In the genomic region with DNA sequence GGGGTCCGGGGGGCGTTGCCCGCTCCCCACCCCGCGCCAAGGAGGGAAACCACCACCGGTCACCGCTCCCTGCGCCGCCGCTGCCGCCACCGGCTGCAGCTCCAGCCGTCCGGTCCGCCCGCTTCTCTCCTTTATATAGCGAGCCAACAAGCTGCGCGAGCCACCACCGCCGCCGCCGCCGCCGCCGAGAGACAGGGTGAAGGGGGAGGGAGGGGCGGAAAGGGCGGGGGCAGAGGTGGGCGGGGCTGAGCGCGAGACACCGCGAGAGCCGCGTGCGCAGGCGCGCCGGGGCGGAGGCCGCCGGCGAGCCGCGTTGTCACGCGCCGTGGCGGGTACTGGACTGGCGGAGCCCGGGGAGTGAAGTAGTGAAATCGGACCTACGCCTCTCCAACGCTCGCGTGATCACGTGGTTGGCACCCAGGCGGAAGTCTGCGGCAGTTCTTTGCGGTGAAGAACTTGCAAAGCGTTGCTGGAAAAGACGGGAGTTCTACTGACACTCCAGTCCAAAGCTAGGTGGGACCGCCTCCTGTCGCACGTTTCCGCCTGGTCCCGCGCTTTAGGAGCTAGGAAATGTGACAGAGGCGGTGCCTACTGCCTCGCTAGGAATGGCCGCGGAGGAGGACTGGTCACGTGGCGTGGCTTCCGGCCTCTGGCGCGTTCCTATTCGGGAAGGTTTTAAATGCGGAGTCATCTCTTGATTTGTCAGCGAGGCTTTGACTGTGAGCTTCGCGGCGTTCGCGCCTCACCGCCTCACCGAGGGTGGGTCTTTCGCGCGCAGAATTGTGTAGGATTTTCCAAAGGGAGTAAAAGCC, we compare ENCODE assay signal across 1 cellular context.
TF ChIP-seq lines count a peak whose summit lies in the region.

Gene GTF2A1, minus strand, starts transcription at position 193 of the 812 bp plus-strand sequence. CDS start 441 bp downstream, outside the sequence.

TF ChIP-seq in HepG2, 621 proteins besides CTCF, POLR2A, EP300 and RAD21 (continued from another document and continues in another):
- 0 out of 2 replicates have a peak, but pooled peaks have one; percentile 67 for TF ChIP-seq ZNF83 (CRISPR knock-in tag; IDR thresholded peaks at IDR 0.05; ENCODE audit: borderline replicate concordance)
- TF ChIP-seq SRSF9 (IDR thresholded peaks at IDR 0.05; ENCODE audit: borderline replicate concordance, insufficient read depth, low read depth, low read length, poor library complexity, severe bottlenecking): no peak
- TF ChIP-seq ZSCAN20 (CRISPR knock-in tag; IDR thresholded peaks at IDR 0.05; ENCODE audit: borderline replicate concordance): no peak
- TF ChIP-seq ATF7-NPFF (CRISPR knock-in tag; IDR thresholded peaks at IDR 0.05; ENCODE audit: low read depth): peak; percentile 89
- TF ChIP-seq ZNF44 (CRISPR knock-in tag; IDR thresholded peaks at IDR 0.05): peak; percentile 83; the same call in 1 of the 2 replicates
- TF ChIP-seq HOXA5 (CRISPR knock-in tag; IDR thresholded peaks at IDR 0.05): peak; percentile 40; the same call in 1 of the 2 replicates
- peak; percentile 69; the same call in 1 of the 2 replicates for TF ChIP-seq JUNB (CRISPR knock-in tag; IDR thresholded peaks at IDR 0.05; ENCODE audit: borderline replicate concordance)
- 0 out of 2 replicates have a peak, but pooled peaks have one; percentile 23 for TF ChIP-seq GFI1 (CRISPR knock-in tag; IDR thresholded peaks at IDR 0.05; ENCODE audit: borderline replicate concordance)
- no peak for TF ChIP-seq ZNF646 (CRISPR knock-in tag; IDR thresholded peaks at IDR 0.05)
- TF ChIP-seq ZFP37 (CRISPR knock-in tag; IDR thresholded peaks at IDR 0.05; ENCODE audit: borderline replicate concordance): 0 out of 2 replicates have a peak, but pooled peaks have one; percentile 31
- peak; percentile 46; the same call in 1 of the 2 replicates for TF ChIP-seq MAZ (IDR thresholded peaks at IDR 0.05; ENCODE audit: borderline replicate concordance, low read depth, low read length)
- TF ChIP-seq MAZ (CRISPR knock-in tag; IDR thresholded peaks at IDR 0.05; ENCODE audit: low read depth): peak; percentile 83
- TF ChIP-seq GATAD2A (CRISPR knock-in tag; IDR thresholded peaks at IDR 0.05): no peak; the same call in 1 of the 2 replicates
- TF ChIP-seq CHCHD3 (CRISPR knock-in tag; IDR thresholded peaks at IDR 0.05): peak; percentile 81; the same call in 1 of the 2 replicates
- TF ChIP-seq ZNF780A (CRISPR knock-in tag; IDR thresholded peaks at IDR 0.05): peak; percentile 80; the same call in 1 of the 2 replicates
- peak; percentile 99 for TF ChIP-seq YY1 (IDR thresholded peaks at IDR 0.05; ENCODE audit: insufficient read depth, insufficient replicate concordance, low read depth, low read length)
- peak; percentile 89; the same call in 1 of the 2 replicates for TF ChIP-seq ZNF333 (CRISPR knock-in tag; IDR thresholded peaks at IDR 0.05; ENCODE audit: borderline replicate concordance)
- TF ChIP-seq ZMAT3 (CRISPR knock-in tag; conservative IDR thresholded peaks at IDR 0.05): peak; percentile 95
- TF ChIP-seq HDAC6 (IDR thresholded peaks at IDR 0.05; ENCODE audit: low read depth, low read length): no peak
- TF ChIP-seq, protein P1, sequence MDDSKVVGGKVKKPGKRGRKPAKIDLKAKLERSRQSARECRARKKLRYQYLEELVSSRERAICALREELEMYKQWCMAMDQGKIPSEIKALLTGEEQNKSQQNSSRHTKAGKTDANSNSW (CRISPR knock-in tag; IDR thresholded peaks at IDR 0.05; ENCODE audit: borderline replicate concordance): no peak
- peak; percentile 89 for TF ChIP-seq YEATS4 (CRISPR knock-in tag; IDR thresholded peaks at IDR 0.05; ENCODE audit: borderline replicate concordance)
- TF ChIP-seq, protein P2, sequence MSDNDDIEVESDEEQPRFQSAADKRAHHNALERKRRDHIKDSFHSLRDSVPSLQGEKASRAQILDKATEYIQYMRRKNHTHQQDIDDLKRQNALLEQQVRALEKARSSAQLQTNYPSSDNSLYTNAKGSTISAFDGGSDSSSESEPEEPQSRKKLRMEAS (IDR thresholded peaks at IDR 0.05): peak; percentile 97
- peak; percentile 79 for TF ChIP-seq EEA1 (CRISPR knock-in tag; IDR thresholded peaks at IDR 0.05; ENCODE audit: borderline replicate concordance)
- no peak for TF ChIP-seq SIX1 (CRISPR knock-in tag; IDR thresholded peaks at IDR 0.05; ENCODE audit: borderline replicate concordance)
- TF ChIP-seq ZNF674 (CRISPR knock-in tag; IDR thresholded peaks at IDR 0.05; ENCODE audit: low read depth): no peak
- TF ChIP-seq HHEX (CRISPR knock-in tag; IDR thresholded peaks at IDR 0.05): no peak
- TF ChIP-seq ZNF749 (CRISPR knock-in tag; IDR thresholded peaks at IDR 0.05; ENCODE audit: borderline replicate concordance): peak; percentile 61; the same call in 1 of the 2 replicates
- TF ChIP-seq KLF15 (CRISPR knock-in tag; IDR thresholded peaks at IDR 0.05; ENCODE audit: borderline replicate concordance): peak; percentile 86; the same call in 1 of the 2 replicates
- no peak for TF ChIP-seq MATR3 (CRISPR knock-in tag; IDR thresholded peaks at IDR 0.05)
- TF ChIP-seq ZNF547 (CRISPR knock-in tag; IDR thresholded peaks at IDR 0.05): peak; percentile 83
- TF ChIP-seq FOXA1 (IDR thresholded peaks at IDR 0.05): no peak
- no peak for TF ChIP-seq FOXA1 (CRISPR knock-in tag; IDR thresholded peaks at IDR 0.05)
- TF ChIP-seq ZNF329 (CRISPR knock-in tag; IDR thresholded peaks at IDR 0.05; ENCODE audit: low read depth): peak; percentile 73; the same call in 1 of the 2 replicates
- TF ChIP-seq ZBTB42 (CRISPR knock-in tag; IDR thresholded peaks at IDR 0.05): peak; percentile 87
- TF ChIP-seq, protein P3, sequence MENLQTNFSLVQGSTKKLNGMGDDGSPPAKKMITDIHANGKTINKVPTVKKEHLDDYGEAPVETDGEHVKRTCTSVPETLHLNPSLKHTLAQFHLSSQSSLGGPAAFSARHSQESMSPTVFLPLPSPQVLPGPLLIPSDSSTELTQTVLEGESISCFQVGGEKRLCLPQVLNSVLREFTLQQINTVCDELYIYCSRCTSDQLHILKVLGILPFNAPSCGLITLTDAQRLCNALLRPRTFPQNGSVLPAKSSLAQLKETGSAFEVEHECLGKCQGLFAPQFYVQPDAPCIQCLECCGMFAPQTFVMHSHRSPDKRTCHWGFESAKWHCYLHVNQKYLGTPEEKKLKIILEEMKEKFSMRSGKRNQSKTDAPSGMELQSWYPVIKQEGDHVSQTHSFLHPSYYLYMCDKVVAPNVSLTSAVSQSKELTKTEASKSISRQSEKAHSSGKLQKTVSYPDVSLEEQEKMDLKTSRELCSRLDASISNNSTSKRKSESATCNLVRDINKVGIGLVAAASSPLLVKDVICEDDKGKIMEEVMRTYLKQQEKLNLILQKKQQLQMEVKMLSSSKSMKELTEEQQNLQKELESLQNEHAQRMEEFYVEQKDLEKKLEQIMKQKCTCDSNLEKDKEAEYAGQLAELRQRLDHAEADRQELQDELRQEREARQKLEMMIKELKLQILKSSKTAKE (CRISPR knock-in tag; IDR thresholded peaks at IDR 0.05; ENCODE audit: borderline replicate concordance): peak; percentile 22; the same call in 1 of the 2 replicates
- peak; percentile 88 for TF ChIP-seq ZNF543 (CRISPR knock-in tag; IDR thresholded peaks at IDR 0.05)
- TF ChIP-seq ZNF570 (CRISPR knock-in tag; IDR thresholded peaks at IDR 0.05; ENCODE audit: borderline replicate concordance): 0 out of 2 replicates have a peak, but pooled peaks have one; percentile 48
- TF ChIP-seq NCOA5 (CRISPR knock-in tag; IDR thresholded peaks at IDR 0.05): no peak
- TF ChIP-seq NFE2L2 (IDR thresholded peaks at IDR 0.05; ENCODE audit: low read length): peak; percentile 72; the same call in 1 of the 2 replicates
- TF ChIP-seq GTF2F1 (IDR thresholded peaks at IDR 0.05; ENCODE audit: low read length): peak; percentile 50; the same call in 1 of the 2 replicates
- TF ChIP-seq, protein P4, sequence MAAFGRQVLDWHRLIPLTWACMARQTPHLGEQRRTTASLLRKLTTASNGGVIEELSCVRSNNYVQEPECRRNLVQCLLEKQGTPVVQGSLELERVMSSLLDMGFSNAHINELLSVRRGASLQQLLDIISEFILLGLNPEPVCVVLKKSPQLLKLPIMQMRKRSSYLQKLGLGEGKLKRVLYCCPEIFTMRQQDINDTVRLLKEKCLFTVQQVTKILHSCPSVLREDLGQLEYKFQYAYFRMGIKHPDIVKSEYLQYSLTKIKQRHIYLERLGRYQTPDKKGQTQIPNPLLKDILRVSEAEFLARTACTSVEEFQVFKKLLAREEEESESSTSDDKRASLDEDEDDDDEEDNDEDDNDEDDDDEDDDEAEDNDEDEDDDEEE (CRISPR knock-in tag; IDR thresholded peaks at IDR 0.05): 0 out of 2 replicates have a peak, but pooled peaks have one; percentile 47
- peak; percentile 14; the same call in 1 of the 2 replicates for TF ChIP-seq ARHGAP35 (CRISPR knock-in tag; IDR thresholded peaks at IDR 0.05; ENCODE audit: borderline replicate concordance)
- TF ChIP-seq THAP11 (CRISPR knock-in tag; IDR thresholded peaks at IDR 0.05): peak; percentile 77
- no peak for TF ChIP-seq HNF4A (CRISPR knock-in tag; IDR thresholded peaks at IDR 0.05)
- TF ChIP-seq AHR (CRISPR knock-in tag; IDR thresholded peaks at IDR 0.05): peak; percentile 72; the same call in 1 of the 2 replicates
- TF ChIP-seq HOXA7 (CRISPR knock-in tag; IDR thresholded peaks at IDR 0.05): no peak
- TF ChIP-seq KDM5A (IDR thresholded peaks at IDR 0.05; ENCODE audit: borderline replicate concordance, low read length): no peak; the same call in 1 of the 2 replicates
- TF ChIP-seq KAT7 (CRISPR knock-in tag; IDR thresholded peaks at IDR 0.05; ENCODE audit: borderline replicate concordance): no peak; the same call in 1 of the 2 replicates
- TF ChIP-seq ZNF253 (CRISPR knock-in tag; IDR thresholded peaks at IDR 0.05; ENCODE audit: borderline replicate concordance): 0 out of 2 replicates have a peak, but pooled peaks have one; percentile 85
- no peak for TF ChIP-seq ZNF282 (IDR thresholded peaks at IDR 0.05; ENCODE audit: partially characterized antibody)
- peak; percentile 52 for TF ChIP-seq BORCS8-MEF2B (CRISPR knock-in tag; IDR thresholded peaks at IDR 0.05)
- 0 out of 2 replicates have a peak, but pooled peaks have one; percentile 37 for TF ChIP-seq ZNF484 (CRISPR knock-in tag; IDR thresholded peaks at IDR 0.05; ENCODE audit: borderline replicate concordance, low read depth)
- no peak; the same call in 1 of the 2 replicates for TF ChIP-seq NR2F2 (IDR thresholded peaks at IDR 0.05; ENCODE audit: borderline replicate concordance, low read depth)
- peak; percentile 68 for TF ChIP-seq ZNF792 (CRISPR knock-in tag; IDR thresholded peaks at IDR 0.05)
- TF ChIP-seq PHB2 (IDR thresholded peaks at IDR 0.05; ENCODE audit: partially characterized antibody): no peak
- TF ChIP-seq ZNF558 (CRISPR knock-in tag; IDR thresholded peaks at IDR 0.05; ENCODE audit: borderline replicate concordance): peak; percentile 93
- TF ChIP-seq TBX2 (CRISPR knock-in tag; IDR thresholded peaks at IDR 0.05; ENCODE audit: borderline replicate concordance): peak; percentile 89; the same call in 1 of the 2 replicates
- TF ChIP-seq ZNF263 (CRISPR knock-in tag; IDR thresholded peaks at IDR 0.05): peak; percentile 41
- no peak for TF ChIP-seq ZNF296 (CRISPR knock-in tag; conservative IDR thresholded peaks at IDR 0.05)
- TF ChIP-seq ZNF513 (CRISPR knock-in tag; conservative IDR thresholded peaks at IDR 0.05): no peak
- TF ChIP-seq REPIN1 (CRISPR knock-in tag; IDR thresholded peaks at IDR 0.05; ENCODE audit: borderline replicate concordance, low read depth): no peak; the same call in 1 of the 2 replicates
- peak; percentile 77; the same call in 1 of the 2 replicates for TF ChIP-seq REL (CRISPR knock-in tag; conservative IDR thresholded peaks at IDR 0.05)
